Comparison of ENCODE assay signal across 15 cellular contexts in genomic region chr10:131978851-131979250, GRCh38. TPM values are rescaled to one million over a fixed set of nuclear protein-coding genes. Genes with fewer than 3 reads are reported as not detected.
DNase-seq lines count a peak whose midpoint lies in the region; ATAC-seq, FAIRE-seq and TF ChIP-seq lines count a peak whose summit lies in the region.
"Had no signal": no experiment of that assay in that cellular context is flagged by ENCODE, and none has a peak within 500 bp of the region (broad histone marks: within the 10 kb centered on the region; RNA-seq: fewer than 3 reads in every experiment).

No MANE protein-coding gene starts in this region.

- H3K36me3 Mint-ChIP-seq in activated T-helper 2 cell treated with anti-CD3 and anti-CD28 coated beads, Interferon-gamma antibody, Interleukin-2, Interleukin-4, amounts not matched to agents 10 μg/mL and 5 μg/mL and 100 μg/mL, durations not matched to agents 14 hours and 24 hours and 36 hours (ENCODE audit: low read depth), result peaks cover 63% of the 10 kb centered on the region
- H3K36me3 Mint-ChIP-seq in naive thymus-derived CD4-positive, alpha-beta T cell, result peaks cover 0 to 39% (median 7%) of the 10 kb centered on the region in 5 donors
- H3K36me3 Mint-ChIP-seq in Caco-2 (ENCODE audit: insufficient read depth, unreplicated experiment), result peaks cover 27% of the 10 kb centered on the region
- H3K36me3 Mint-ChIP-seq: natural killer cell treated with Interleukin-12 subunit alpha and Interleukin-12 subunit beta and Interleukin-15 and Interleukin-18, amount 100 ng/mL, for 72 hours had no signal

- peaks cover 54% of the 10 kb centered on the region for H4K20me1 ChIP-seq in GM23248 (ENCODE audit: insufficient read depth)

- intact Hi-C loops in activated T-helper 2 cell treated with anti-CD3 and anti-CD28 coated beads, Interferon-gamma antibody, Interleukin-2, Interleukin-4, amounts not matched to agents 10 μg/mL and 5 μg/mL and 100 μg/mL, durations not matched to agents 14 hours and 24 hours and 36 hours (cut with micrococcal nuclease), result no loop called here
- intact Hi-C loops in naive thymus-derived CD4-positive, alpha-beta T cell (cut with micrococcal nuclease), result loop anchor here in 1 of 2 donors (2.0 kb wide), 1 partner anchor 14 kb away; no protein-coding TSS in a partner anchor
- intact Hi-C loops in Caco-2 (cut with micrococcal nuclease; ENCODE audit: unreplicated experiment), result no loop called here
- intact Hi-C loops in mucosa of descending colon (cut with DNase I, micrococcal nuclease), result no loop called here

- H3K27ac Mint-ChIP-seq in activated T-helper 2 cell treated with anti-CD3 and anti-CD28 coated beads, Interferon-gamma antibody, Interleukin-2, Interleukin-4, amounts not matched to agents 10 μg/mL and 5 μg/mL and 100 μg/mL, durations not matched to agents 14 hours and 24 hours and 36 hours, result peak overlapping the region; percentile 28
- peak overlapping the region; percentile 69 to 97 (median 92) for H3K27ac Mint-ChIP-seq in naive thymus-derived CD4-positive, alpha-beta T cell
- no peak overlapping the region for H3K27ac Mint-ChIP-seq in Caco-2 (ENCODE audit: unreplicated experiment)
- H3K27ac Mint-ChIP-seq: stimulated activated memory B cell treated with anti-CD40 and anti-IgM and Interleukin-4, amounts not matched to agents 10 μg/mL and 1 μg/mL and 100 μg/mL, for 72 hours had no signal

- H3K9me3 ChIP-seq in GM23248 (ENCODE audit: low read depth) (no peaks in the 10 kb centered on the region), Caco-2 (no peaks in the 10 kb centered on the region), mucosa of descending colon (no peaks in the 10 kb centered on the region)
- H3K9me3 ChIP-seq in naive thymus-derived CD4-positive, alpha-beta T cell (ENCODE audit: control insufficient read depth in 2 of 3, low read length in 3 of 3), result no peaks in the 10 kb centered on the region

- H3K36me3 ChIP-seq in BJ (ENCODE audit: control insufficient read depth, insufficient read depth, low read length) (peaks cover 9% of the 10 kb centered on the region), GM23248 (ENCODE audit: low read depth) (peaks cover 2% of the 10 kb centered on the region; the same call in 1 of the 2 replicates), Caco-2 (ENCODE audit: control insufficient read depth, insufficient read depth, low read length) (no peaks in the 10 kb centered on the region), mucosa of descending colon (ENCODE audit: low read depth) (no peaks in the 10 kb centered on the region)
- H3K36me3 ChIP-seq in naive thymus-derived CD4-positive, alpha-beta T cell (ENCODE audit: control insufficient read depth in 2 of 3, insufficient read depth in 3 of 3, low read length in 3 of 3), result no peaks in the 10 kb centered on the region

- peaks cover 79% of the 10 kb centered on the region for H3K79me2 ChIP-seq in GM23248 (ENCODE audit: insufficient read depth)

- CTCF ChIA-PET in BJ (lab: Yijun Ruan, JAX), result interaction anchor here (1.1 kb wide), 1 partner anchor 11 kb away, joined by 3 read pairs; no protein-coding TSS in a partner anchor
- CTCF ChIA-PET in naive thymus-derived CD4-positive, alpha-beta T cell (lab: Charles Lee), result no interaction called here
- CTCF ChIA-PET in Caco-2 (lab: Charles Lee), result no interaction called here

- 75 to 85% methylated on average over 6 of the region's 6 CpGs for WGBS in GM23248 (ENCODE audit: low coverage in 1 of 2, low lambda C conversion rate in 2 of 2, missing lambda C conversion rate in 2 of 2), 2 experiments

- peaks cover 8% of the 10 kb centered on the region for H3K27me3 Mint-ChIP-seq in activated T-helper 2 cell treated with anti-CD3 and anti-CD28 coated beads, Interferon-gamma antibody, Interleukin-2, Interleukin-4, amounts not matched to agents 10 μg/mL and 5 μg/mL and 100 μg/mL, durations not matched to agents 14 hours and 24 hours and 36 hours (ENCODE audit: low read depth)
- peaks cover 0 to 8% (median 0%) of the 10 kb centered on the region in 5 donors for H3K27me3 Mint-ChIP-seq in naive thymus-derived CD4-positive, alpha-beta T cell
- no peaks in the 10 kb centered on the region for H3K27me3 Mint-ChIP-seq in Caco-2 (ENCODE audit: insufficient read depth, unreplicated experiment)
- H3K27me3 Mint-ChIP-seq: central memory CD8-positive, alpha-beta T cell; natural killer cell treated with Interleukin-12 subunit alpha and Interleukin-12 subunit beta and Interleukin-15 and Interleukin-18, amount 100 ng/mL, for 72 hours had no signal

- H3K4me2 ChIP-seq in GM23248 (ENCODE audit: unreplicated experiment), result peak overlapping the region; percentile 90

- in situ Hi-C loops in GM23248 (cut with MboI), result no loop called here

- no peak for FAIRE-seq in H54 (lab: Jason Lieb, UNC)
- FAIRE-seq: islet of Langerhans had no signal

- no peak for ATAC-seq in naive thymus-derived CD4-positive, alpha-beta T cell
- ATAC-seq in mucosa of descending colon, result no peak
- ATAC-seq: natural killer cell treated with Interleukin-12 subunit alpha and Interleukin-12 subunit beta and Interleukin-15 and Interleukin-18, amount 100 ng/mL, for 72 hours; stimulated activated memory B cell treated with anti-CD40 and anti-IgM and Interleukin-4, amounts not matched to agents 10 μg/mL and 1 μg/mL and 100 μg/mL, for 72 hours had no signal

- H2AFZ ChIP-seq in GM23248, result no peak overlapping the region

- H3K27me3 ChIP-seq in BJ (ENCODE audit: control insufficient read depth, insufficient read depth, low read length) (no peaks in the 10 kb centered on the region), GM23248 (replicated peaks; ENCODE audit: insufficient read depth) (no peaks in the 10 kb centered on the region), Caco-2 (replicated peaks; ENCODE audit: control insufficient read depth, insufficient read depth, low read length) (no peaks in the 10 kb centered on the region)
- no peaks in the 10 kb centered on the region for H3K27me3 ChIP-seq in naive thymus-derived CD4-positive, alpha-beta T cell (ENCODE audit: control insufficient read depth in 2 of 2, insufficient read depth in 2 of 2, low read length in 2 of 2)

- no TSS peak for BruUV-seq in Caco-2 (replicated peaks; lab: Mats Ljungman, UMichigan)

- DNase-seq in BJ (ENCODE audit: low read depth) (no peak), GM23248 (no peak), Caco-2 (no peak), cortex of kidney (lab: John Stamatoyannopoulos, UW) (no peak), H54 (ENCODE audit: insufficient read length, low spot score) (no peak), mucosa of descending colon (no peak)
- DNase-seq in activated T-helper 2 cell treated with anti-CD3 and anti-CD28 coated beads, Interferon-gamma antibody, Interleukin-2, Interleukin-4, amounts not matched to agents 10 μg/mL and 5 μg/mL and 100 μg/mL, durations not matched to agents 14 hours and 24 hours and 36 hours (ENCODE audit: low spot score), result no peak
- no peak for DNase-seq in naive thymus-derived CD4-positive, alpha-beta T cell
- DNase-seq: activated T-cell treated with anti-CD3 and anti-CD28 coated beads, Interleukin-2, amount 50 U/mL, for 48 hours; KBM-7; NCI-H2081 had no signal

- H3K4me1 ChIP-seq in GM23248 (ENCODE audit: insufficient read depth) (peaks cover 23% of the 10 kb centered on the region), Caco-2 (no peaks in the 10 kb centered on the region), mucosa of descending colon (ENCODE audit: low read depth) (peaks cover 5% of the 10 kb centered on the region)
- peaks cover 9 to 44% of the 10 kb centered on the region in 2 donors for H3K4me1 ChIP-seq in naive thymus-derived CD4-positive, alpha-beta T cell (ENCODE audit: control insufficient read depth in 2 of 2, insufficient read depth in 2 of 2, low read length in 2 of 2)

- no peak for TF ChIP-seq CTCF in BJ (IDR thresholded peaks at IDR 0.05; ENCODE audit: insufficient read depth, low read depth, low read length)
- no peak for TF ChIP-seq CTCF in Caco-2 (IDR thresholded peaks at IDR 0.05; ENCODE audit: insufficient read depth in 1 of 2, low read depth in 1 of 2, low read length in 1 of 2, severe bottlenecking in 1 of 2, unreplicated experiment in 1 of 2)
- no peak for TF ChIP-seq CTCF in mucosa of descending colon (IDR thresholded peaks at IDR 0.05)

- H3F3A ChIP-seq in GM23248 (ENCODE audit: insufficient read depth), result peaks cover 32% of the 10 kb centered on the region

- POLR2A ChIA-PET in BJ (lab: Charles Lee) (no interaction called here), Caco-2 (lab: Charles Lee) (no interaction called here)
- POLR2A ChIA-PET in naive thymus-derived CD4-positive, alpha-beta T cell (lab: Charles Lee), result interaction anchor here (0.6 to 1.2 kb wide), 2 partner anchors 32 to 77 kb away, joined by 3 read pairs; no protein-coding TSS in a partner anchor

- peak overlapping the region; percentile 90 for H3K9ac ChIP-seq in GM23248

- no peak for TF ChIP-seq POLR2A in H54 (IDR thresholded peaks at IDR 0.05; ENCODE audit: low read depth, low read length)

- H3K4me3 Mint-ChIP-seq in activated T-helper 2 cell treated with anti-CD3 and anti-CD28 coated beads, Interferon-gamma antibody, Interleukin-2, Interleukin-4, amounts not matched to agents 10 μg/mL and 5 μg/mL and 100 μg/mL, durations not matched to agents 14 hours and 24 hours and 36 hours (ENCODE audit: low read depth), result peak overlapping the region; percentile 83
- H3K4me3 Mint-ChIP-seq in naive thymus-derived CD4-positive, alpha-beta T cell, result peak overlapping the region; percentile 71 to 88 (median 83)
- H3K4me3 Mint-ChIP-seq in Caco-2 (ENCODE audit: unreplicated experiment), result no peak overlapping the region

- no peak overlapping the region for H3K27ac ChIP-seq in GM23248
- H3K27ac ChIP-seq in naive thymus-derived CD4-positive, alpha-beta T cell (ENCODE audit: low read depth, low read length), result peak overlapping the region; percentile 54

- H3K4me3 ChIP-seq in BJ (ENCODE audit: low read depth, low read length) (peak overlapping the region; percentile 90), GM23248 (peak overlapping the region; percentile 92), Caco-2 (ENCODE audit: low read depth, low read length) (no peak overlapping the region), mucosa of descending colon (no peak overlapping the region)
- no peak overlapping the region for H3K4me3 ChIP-seq in naive thymus-derived CD4-positive, alpha-beta T cell (ENCODE audit: low read length)

- peaks cover 66% of the 10 kb centered on the region for H3K4me1 Mint-ChIP-seq in activated T-helper 2 cell treated with anti-CD3 and anti-CD28 coated beads, Interferon-gamma antibody, Interleukin-2, Interleukin-4, amounts not matched to agents 10 μg/mL and 5 μg/mL and 100 μg/mL, durations not matched to agents 14 hours and 24 hours and 36 hours (ENCODE audit: low read depth)
- peaks cover 41 to 77% (median 70%) of the 10 kb centered on the region in 7 donors for H3K4me1 Mint-ChIP-seq in naive thymus-derived CD4-positive, alpha-beta T cell
- H3K4me1 Mint-ChIP-seq in Caco-2 (ENCODE audit: low read depth, unreplicated experiment), result no peaks in the 10 kb centered on the region

- no peaks in the 10 kb centered on the region for H3K9me2 ChIP-seq in GM23248 (ENCODE audit: insufficient read depth)

- no peaks in the 10 kb centered on the region for H3K9me3 Mint-ChIP-seq in activated T-helper 2 cell treated with anti-CD3 and anti-CD28 coated beads, Interferon-gamma antibody, Interleukin-2, Interleukin-4, amounts not matched to agents 10 μg/mL and 5 μg/mL and 100 μg/mL, durations not matched to agents 14 hours and 24 hours and 36 hours
- peaks cover 0 to 3% (median 0%) of the 10 kb centered on the region in 11 donors for H3K9me3 Mint-ChIP-seq in naive thymus-derived CD4-positive, alpha-beta T cell
- no peaks in the 10 kb centered on the region for H3K9me3 Mint-ChIP-seq in Caco-2 (ENCODE audit: unreplicated experiment)
- H3K9me3 Mint-ChIP-seq: central memory CD8-positive, alpha-beta T cell; natural killer cell treated with Interleukin-12 subunit alpha and Interleukin-12 subunit beta and Interleukin-15 and Interleukin-18, amount 100 ng/mL, for 72 hours; stimulated activated memory B cell treated with anti-CD40 and anti-IgM and Interleukin-4, amounts not matched to agents 10 μg/mL and 1 μg/mL and 100 μg/mL, for 72 hours had no signal

RNA-seq across cellular contexts. Expression of gene BNIP3, which starts 2.9 kb away (rescaled TPM):
- 89.1 and 127 TPM in 2 replicates for polyA plus RNA-seq in BJ (2011; rRNA removed)
- polyA minus RNA-seq in BJ (2011; rRNA and poly(A)+ RNA removed), result 24.9 and 33.3 TPM in 2 replicates
- total RNA-seq in GM23248 (2014; rRNA removed; shearing (Covaris generic)), result 283 and 423 TPM in 2 replicates
- 370 and 384 TPM in 2 replicates for polyA plus RNA-seq in GM23248 (2016; fragmentation: Nextera tagmentation; extraction: Ambion mirVana)
- 93.3 and 99.0 TPM in 2 replicates for total RNA-seq in activated T-helper 2 cell treated with anti-CD3 and anti-CD28 coated beads, Interferon-gamma antibody, Interleukin-2, Interleukin-4, amounts not matched to agents 10 μg/mL and 5 μg/mL and 100 μg/mL, durations not matched to agents 14 hours and 24 hours and 36 hours
- total RNA-seq in naive thymus-derived CD4-positive, alpha-beta T cell, result 10 to 100 TPM; 17.7 to 81.7 (median 39.3) TPM
- 10 to 100 TPM; 40.5 to 41.5 TPM for polyA plus RNA-seq in naive thymus-derived CD4-positive, alpha-beta T cell
- 16.5 and 18.4 TPM in 2 replicates for total RNA-seq in Caco-2 (2022)
- total RNA-seq in mucosa of descending colon, result 10 to 100 TPM in 1 of 3 donors, 1 to 10 TPM in 2; 2.5 to 25.8 (median 5.6) TPM

Comparison
In these comparisons a context has a peak if more than half of its experiments do, and no peak if none do; other contexts are left out.
1. H3K4me3 ChIP-seq: peak in BJ (single experiment) and GM23248 (single experiment); none in naive thymus-derived CD4-positive, alpha-beta T cell (single experiment), Caco-2 (single experiment) and mucosa of descending colon (single experiment).